Comparison of ENCODE assay signal across 1 cellular context in the genomic region with DNA sequence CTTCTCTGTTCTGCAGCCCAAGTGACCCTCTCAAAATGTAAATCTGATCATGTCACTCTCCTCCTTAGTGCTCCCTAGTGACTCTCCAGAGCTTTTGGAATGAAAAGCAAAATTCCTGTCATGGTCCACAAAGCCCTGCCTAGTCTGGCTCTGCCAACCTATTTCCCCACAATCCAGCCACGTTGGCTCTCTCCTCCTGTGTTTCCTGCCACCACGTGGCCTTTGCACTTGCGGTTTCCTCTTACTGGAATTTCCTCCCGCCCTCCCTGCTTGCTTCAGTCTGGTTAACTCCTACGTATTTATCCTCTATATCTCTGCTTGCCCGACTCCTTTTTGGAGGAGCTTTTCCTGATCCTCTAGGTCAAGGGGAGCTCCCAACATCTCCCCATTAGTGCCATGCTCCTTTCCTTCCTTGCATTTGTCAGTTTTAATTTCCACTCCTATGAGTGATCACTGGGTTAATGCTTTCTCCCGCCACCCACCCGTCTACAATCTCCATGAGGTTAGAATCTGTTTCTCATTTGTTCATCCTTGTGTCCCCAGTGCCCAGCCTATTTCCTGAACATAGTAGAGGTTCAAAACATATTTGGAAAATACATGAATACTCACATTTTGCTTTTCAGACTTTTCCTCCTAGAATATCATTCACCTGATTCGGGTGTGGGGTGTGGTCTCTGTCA.
TF ChIP-seq lines count a peak whose summit lies in the region.

No MANE protein-coding gene starts in this region.

TF ChIP-seq in K562, 482 proteins besides CTCF, POLR2A, EP300 and RAD21 (continued from another document and continues in another):
- no peak for TF ChIP-seq MCM5 (IDR thresholded peaks at IDR 0.05; ENCODE audit: low read depth)
- no peak for TF ChIP-seq U2AF1 (optimal IDR thresholded peaks at IDR 0.05; ENCODE audit: low read depth, low read length)
- no peak for TF ChIP-seq PHF21A (IDR thresholded peaks at IDR 0.05; ENCODE audit: borderline replicate concordance, low read depth)
- no peak for TF ChIP-seq EWSR1 (IDR thresholded peaks at IDR 0.05; ENCODE audit: borderline replicate concordance, low read depth, partially characterized antibody)
- peak; percentile 71; the same call in 1 of the 2 replicates for TF ChIP-seq ESRRA (IDR thresholded peaks at IDR 0.05; ENCODE audit: borderline replicate concordance, low read depth)
- TF ChIP-seq MEF2A (IDR thresholded peaks at IDR 0.05; ENCODE audit: control insufficient read depth, low read depth, low read length), result no peak
- TF ChIP-seq, protein P1, sequence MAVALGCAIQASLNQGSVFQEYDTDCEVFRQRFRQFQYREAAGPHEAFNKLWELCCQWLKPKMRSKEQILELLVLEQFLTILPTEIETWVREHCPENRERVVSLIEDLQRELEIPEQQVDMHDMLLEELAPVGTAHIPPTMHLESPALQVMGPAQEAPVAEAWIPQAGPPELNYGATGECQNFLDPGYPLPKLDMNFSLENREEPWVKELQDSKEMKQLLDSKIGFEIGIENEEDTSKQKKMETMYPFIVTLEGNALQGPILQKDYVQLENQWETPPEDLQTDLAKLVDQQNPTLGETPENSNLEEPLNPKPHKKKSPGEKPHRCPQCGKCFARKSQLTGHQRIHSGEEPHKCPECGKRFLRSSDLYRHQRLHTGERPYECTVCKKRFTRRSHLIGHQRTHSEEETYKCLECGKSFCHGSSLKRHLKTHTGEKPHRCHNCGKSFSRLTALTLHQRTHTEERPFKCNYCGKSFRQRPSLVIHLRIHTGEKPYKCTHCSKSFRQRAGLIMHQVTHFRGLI (CRISPR knock-in tag; IDR thresholded peaks at IDR 0.05), result no peak
- TF ChIP-seq, protein P2, sequence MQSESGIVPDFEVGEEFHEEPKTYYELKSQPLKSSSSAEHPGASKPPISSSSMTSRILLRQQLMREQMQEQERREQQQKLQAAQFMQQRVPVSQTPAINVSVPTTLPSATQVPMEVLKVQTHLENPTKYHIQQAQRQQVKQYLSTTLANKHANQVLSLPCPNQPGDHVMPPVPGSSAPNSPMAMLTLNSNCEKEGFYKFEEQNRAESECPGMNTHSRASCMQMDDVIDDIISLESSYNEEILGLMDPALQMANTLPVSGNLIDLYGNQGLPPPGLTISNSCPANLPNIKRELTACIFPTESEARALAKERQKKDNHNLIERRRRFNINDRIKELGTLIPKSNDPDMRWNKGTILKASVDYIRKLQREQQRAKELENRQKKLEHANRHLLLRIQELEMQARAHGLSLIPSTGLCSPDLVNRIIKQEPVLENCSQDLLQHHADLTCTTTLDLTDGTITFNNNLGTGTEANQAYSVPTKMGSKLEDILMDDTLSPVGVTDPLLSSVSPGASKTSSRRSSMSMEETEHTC (IDR thresholded peaks at IDR 0.05), result no peak
- TF ChIP-seq ZNF263 (CRISPR knock-in tag; IDR thresholded peaks at IDR 0.05; ENCODE audit: borderline replicate concordance), result no peak
- TF ChIP-seq ZNF695 (CRISPR knock-in tag; IDR thresholded peaks at IDR 0.05), result no peak
- no peak for TF ChIP-seq E2F1 (CRISPR knock-in tag; IDR thresholded peaks at IDR 0.05)
- no peak for TF ChIP-seq CHCHD3 (CRISPR knock-in tag; IDR thresholded peaks at IDR 0.05)
- TF ChIP-seq MCM3 (IDR thresholded peaks at IDR 0.05), result no peak
- TF ChIP-seq SAFB (IDR thresholded peaks at IDR 0.05; ENCODE audit: borderline replicate concordance, low read depth, low read length), result no peak
- no peak for TF ChIP-seq CBX2 (IDR thresholded peaks at IDR 0.05; ENCODE audit: insufficient read depth, low read length, poor library complexity, severe bottlenecking)
- no peak for TF ChIP-seq PCBP2 (IDR thresholded peaks at IDR 0.05; ENCODE audit: low read depth, low read length, poor library complexity, severe bottlenecking)
- no peak for TF ChIP-seq ZBTB12 (CRISPR knock-in tag; IDR thresholded peaks at IDR 0.05)
- peak; percentile 83; the same call in 1 of the 2 replicates for TF ChIP-seq ZNF175 (CRISPR knock-in tag; IDR thresholded peaks at IDR 0.05; ENCODE audit: low read depth)
- TF ChIP-seq ZBTB26 (CRISPR knock-in tag; IDR thresholded peaks at IDR 0.05), result no peak
- TF ChIP-seq POLR2B (IDR thresholded peaks at IDR 0.05; ENCODE audit: low read depth, partially characterized antibody), result no peak
- TF ChIP-seq RBM34 (IDR thresholded peaks at IDR 0.05; ENCODE audit: borderline replicate concordance, insufficient read depth, low read length), result no peak
- no peak for TF ChIP-seq BACH1 (tag; IDR thresholded peaks at IDR 0.05)
- no peak for TF ChIP-seq KDM5B (IDR thresholded peaks at IDR 0.05; ENCODE audit: insufficient replicate concordance, low read depth, low read length)
- TF ChIP-seq, protein P3, sequence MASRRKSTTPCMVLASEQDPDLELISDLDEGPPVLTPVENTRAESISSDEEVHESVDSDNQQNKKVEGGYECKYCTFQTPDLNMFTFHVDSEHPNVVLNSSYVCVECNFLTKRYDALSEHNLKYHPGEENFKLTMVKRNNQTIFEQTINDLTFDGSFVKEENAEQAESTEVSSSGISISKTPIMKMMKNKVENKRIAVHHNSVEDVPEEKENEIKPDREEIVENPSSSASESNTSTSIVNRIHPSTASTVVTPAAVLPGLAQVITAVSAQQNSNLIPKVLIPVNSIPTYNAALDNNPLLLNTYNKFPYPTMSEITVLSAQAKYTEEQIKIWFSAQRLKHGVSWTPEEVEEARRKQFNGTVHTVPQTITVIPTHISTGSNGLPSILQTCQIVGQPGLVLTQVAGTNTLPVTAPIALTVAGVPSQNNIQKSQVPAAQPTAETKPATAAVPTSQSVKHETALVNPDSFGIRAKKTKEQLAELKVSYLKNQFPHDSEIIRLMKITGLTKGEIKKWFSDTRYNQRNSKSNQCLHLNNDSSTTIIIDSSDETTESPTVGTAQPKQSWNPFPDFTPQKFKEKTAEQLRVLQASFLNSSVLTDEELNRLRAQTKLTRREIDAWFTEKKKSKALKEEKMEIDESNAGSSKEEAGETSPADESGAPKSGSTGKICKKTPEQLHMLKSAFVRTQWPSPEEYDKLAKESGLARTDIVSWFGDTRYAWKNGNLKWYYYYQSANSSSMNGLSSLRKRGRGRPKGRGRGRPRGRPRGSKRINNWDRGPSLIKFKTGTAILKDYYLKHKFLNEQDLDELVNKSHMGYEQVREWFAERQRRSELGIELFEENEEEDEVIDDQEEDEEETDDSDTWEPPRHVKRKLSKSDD (conservative IDR thresholded peaks at IDR 0.05; ENCODE audit: low read length), result no peak
- no peak for TF ChIP-seq ZBTB34 (CRISPR knock-in tag; IDR thresholded peaks at IDR 0.05)
- no peak for TF ChIP-seq NCOA1 (IDR thresholded peaks at IDR 0.05; ENCODE audit: low read depth)
- no peak for TF ChIP-seq PTBP1 (IDR thresholded peaks at IDR 0.05; ENCODE audit: low read depth, low read length)
- TF ChIP-seq, protein P4, sequence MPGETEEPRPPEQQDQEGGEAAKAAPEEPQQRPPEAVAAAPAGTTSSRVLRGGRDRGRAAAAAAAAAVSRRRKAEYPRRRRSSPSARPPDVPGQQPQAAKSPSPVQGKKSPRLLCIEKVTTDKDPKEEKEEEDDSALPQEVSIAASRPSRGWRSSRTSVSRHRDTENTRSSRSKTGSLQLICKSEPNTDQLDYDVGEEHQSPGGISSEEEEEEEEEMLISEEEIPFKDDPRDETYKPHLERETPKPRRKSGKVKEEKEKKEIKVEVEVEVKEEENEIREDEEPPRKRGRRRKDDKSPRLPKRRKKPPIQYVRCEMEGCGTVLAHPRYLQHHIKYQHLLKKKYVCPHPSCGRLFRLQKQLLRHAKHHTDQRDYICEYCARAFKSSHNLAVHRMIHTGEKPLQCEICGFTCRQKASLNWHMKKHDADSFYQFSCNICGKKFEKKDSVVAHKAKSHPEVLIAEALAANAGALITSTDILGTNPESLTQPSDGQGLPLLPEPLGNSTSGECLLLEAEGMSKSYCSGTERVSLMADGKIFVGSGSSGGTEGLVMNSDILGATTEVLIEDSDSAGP (CRISPR knock-in tag; IDR thresholded peaks at IDR 0.05), result no peak
- TF ChIP-seq MBD2 (IDR thresholded peaks at IDR 0.05; ENCODE audit: borderline replicate concordance, low read depth), result no peak
- no peak for TF ChIP-seq ZNF639 (CRISPR knock-in tag; conservative IDR thresholded peaks at IDR 0.05 in 1 of 2, IDR thresholded peaks at IDR 0.05 in 1 of 2)
- TF ChIP-seq ZMIZ1 (IDR thresholded peaks at IDR 0.05; ENCODE audit: low read depth in 2 of 2, low read length in 2 of 2), result no peak
- no peak for TF ChIP-seq RBFOX2 (IDR thresholded peaks at IDR 0.05; ENCODE audit: low read depth, low read length)
- TF ChIP-seq, protein P5, sequence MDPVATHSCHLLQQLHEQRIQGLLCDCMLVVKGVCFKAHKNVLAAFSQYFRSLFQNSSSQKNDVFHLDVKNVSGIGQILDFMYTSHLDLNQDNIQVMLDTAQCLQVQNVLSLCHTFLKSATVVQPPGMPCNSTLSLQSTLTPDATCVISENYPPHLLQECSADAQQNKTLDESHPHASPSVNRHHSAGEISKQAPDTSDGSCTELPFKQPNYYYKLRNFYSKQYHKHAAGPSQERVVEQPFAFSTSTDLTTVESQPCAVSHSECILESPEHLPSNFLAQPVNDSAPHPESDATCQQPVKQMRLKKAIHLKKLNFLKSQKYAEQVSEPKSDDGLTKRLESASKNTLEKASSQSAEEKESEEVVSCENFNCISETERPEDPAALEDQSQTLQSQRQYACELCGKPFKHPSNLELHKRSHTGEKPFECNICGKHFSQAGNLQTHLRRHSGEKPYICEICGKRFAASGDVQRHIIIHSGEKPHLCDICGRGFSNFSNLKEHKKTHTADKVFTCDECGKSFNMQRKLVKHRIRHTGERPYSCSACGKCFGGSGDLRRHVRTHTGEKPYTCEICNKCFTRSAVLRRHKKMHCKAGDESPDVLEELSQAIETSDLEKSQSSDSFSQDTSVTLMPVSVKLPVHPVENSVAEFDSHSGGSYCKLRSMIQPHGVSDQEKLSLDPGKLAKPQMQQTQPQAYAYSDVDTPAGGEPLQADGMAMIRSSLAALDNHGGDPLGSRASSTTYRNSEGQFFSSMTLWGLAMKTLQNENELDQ (CRISPR knock-in tag; IDR thresholded peaks at IDR 0.05; ENCODE audit: borderline replicate concordance), result no peak
- TF ChIP-seq XRCC4 (IDR thresholded peaks at IDR 0.05; ENCODE audit: extremely low read depth, insufficient read depth, insufficient read length), result no peak
